Comparison of ENCODE assay signal across 1 cellular context in the genomic region with DNA sequence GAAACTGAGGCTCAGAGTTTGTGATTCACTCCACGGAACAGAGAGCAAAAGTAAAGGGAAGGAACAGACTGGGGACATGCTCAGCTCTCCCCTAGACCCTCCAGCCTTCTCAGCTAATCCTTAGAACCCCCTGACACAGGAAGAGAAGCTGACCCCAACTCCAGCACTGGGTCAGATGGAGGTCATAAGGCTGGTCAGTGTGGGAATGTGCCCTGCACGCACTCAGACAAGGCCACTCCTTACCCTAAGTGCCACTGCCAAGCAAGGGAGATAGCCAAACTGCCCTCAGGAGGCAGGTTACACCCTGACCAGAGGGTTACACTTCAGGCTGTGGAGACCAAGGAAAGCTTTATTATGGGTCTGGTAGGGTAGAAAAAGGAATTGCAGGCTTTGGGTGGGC.
TF ChIP-seq lines count a peak whose summit lies in the region.

No MANE protein-coding gene starts in this region.

TF ChIP-seq in neural cell, 6 proteins besides CTCF, POLR2A, EP300 and RAD21 (continued from another document):
- TF ChIP-seq EZH2 (IDR thresholded peaks at IDR 0.05; ENCODE audit: borderline replicate concordance, insufficient read depth, low read length, poor library complexity, severe bottlenecking), result no peak
- TF ChIP-seq TAF1 (IDR thresholded peaks at IDR 0.05; ENCODE audit: low read depth), result no peak
